In genomic region chr4:22410645-22411247, GRCh38 we compare ENCODE assay signal across 7 cellular contexts.
DNase-seq lines count a peak whose midpoint lies in the region; ATAC-seq, FAIRE-seq and TF ChIP-seq lines count a peak whose summit lies in the region.

No MANE protein-coding gene starts in this region.

- peak; percentile 98 for FAIRE-seq in G401.6 (lab: Jason Lieb, UNC)
- FAIRE-seq in pancreas (lab: Jason Lieb, UNC) = peak; percentile 98
- FAIRE-seq in urothelium cell line (lab: Jason Lieb, UNC) = no peak

- H3K27me3 ChIP-seq in pancreas = no peaks in the 10 kb centered on the region

- no peak overlapping the region for H3K27ac ChIP-seq in pancreas

- peak; percentile 17 for DNase-seq in NAMALWA (ENCODE audit: low spot score)
- peak; percentile 29 for DNase-seq in cerebellar cortex (ENCODE audit: low spot score)
- DNase-seq in pancreas = no peak
- no peak for DNase-seq in urothelium cell line (ENCODE audit: low spot score)
- no peak for DNase-seq in activated CD8-positive, alpha-beta memory T cell treated with anti-CD3 and anti-CD28 coated beads, Interleukin-2, amount 50 U/mL, for 48 hours

- TF ChIP-seq CTCF in pancreas (IDR thresholded peaks at IDR 0.05) = peak in 3 of 4 donors; percentile 10 to 41 (median 39)

- H3K4me1 ChIP-seq in pancreas = no peaks in the 10 kb centered on the region

- H3K4me3 ChIP-seq in pancreas = no peak overlapping the region

- H3K9me3 ChIP-seq in pancreas = no peaks in the 10 kb centered on the region

- ATAC-seq in pancreas (no peak), HG03175 (IDR thresholded peaks at IDR 0.05; ENCODE audit: unreplicated experiment) (no peak)

- no peaks in the 10 kb centered on the region for H3K36me3 ChIP-seq in pancreas

- intact Hi-C loops in pancreas (cut with DNase I) = loop anchor here in 1 of 3 donors (10.0 kb wide), 1 partner anchor 204 kb away; no protein-coding TSS in a partner anchor

- WGBS in pancreas, 2 donors = 84% methylated on average over 1 of the region's 1 CpG

Comparison
In these comparisons a context has a peak if more than half of its experiments do, and no peak if none do; other contexts are left out.
1. DNase-seq: peak in NAMALWA (single experiment) and cerebellar cortex (single experiment); none in pancreas (0 of 6), urothelium cell line (single experiment) and activated CD8-positive, alpha-beta memory T cell treated with anti-CD3 and anti-CD28 coated beads, Interleukin-2, amount 50 U/mL, for 48 hours (single experiment).